ENCODE assay signal across 2 cellular contexts in genomic region chr12:130280226-130280625, GRCh38.
TF ChIP-seq lines count a peak whose summit lies in the region.

No MANE protein-coding gene starts in this region.

TF ChIP-seq in H1, 55 proteins besides CTCF, POLR2A, EP300 and RAD21 (continued from another document):
- TF ChIP-seq CBX8 (IDR thresholded peaks at IDR 0.05; ENCODE audit: borderline replicate concordance, low read depth, low read length) = no peak
- TF ChIP-seq TBP (IDR thresholded peaks at IDR 0.05; ENCODE audit: low read depth, low read length) = no peak
- no peak for TF ChIP-seq SIRT6 (IDR thresholded peaks at IDR 0.05; ENCODE audit: low read length)
- TF ChIP-seq NANOG (IDR thresholded peaks at IDR 0.05; ENCODE audit: insufficient read depth, low read depth, low read length, poor library complexity, severe bottlenecking) = no peak
- TF ChIP-seq SP2 (IDR thresholded peaks at IDR 0.05; ENCODE audit: low read length) = no peak
- no peak for TF ChIP-seq EGR1 (IDR thresholded peaks at IDR 0.05; ENCODE audit: borderline replicate concordance, low read depth, low read length)
- no peak for TF ChIP-seq YY1 (IDR thresholded peaks at IDR 0.05; ENCODE audit: low read depth, low read length)
- TF ChIP-seq POLR2AphosphoS5 (IDR thresholded peaks at IDR 0.05; ENCODE audit: low read depth, low read length) = no peak
- no peak for TF ChIP-seq CTBP2 (IDR thresholded peaks at IDR 0.05; ENCODE audit: borderline replicate concordance, insufficient read depth, insufficient read length, low read length)
- TF ChIP-seq MAX (IDR thresholded peaks at IDR 0.05) = no peak
- TF ChIP-seq GABPA (IDR thresholded peaks at IDR 0.05; ENCODE audit: borderline replicate concordance, insufficient read depth, low read length) = no peak
- TF ChIP-seq RXRA (IDR thresholded peaks at IDR 0.05; ENCODE audit: insufficient read depth, low read depth, low read length) = no peak
- no peak for TF ChIP-seq CREB1 (IDR thresholded peaks at IDR 0.05)
- no peak for TF ChIP-seq KDM1A (IDR thresholded peaks at IDR 0.05; ENCODE audit: borderline replicate concordance, low read length)
- TF ChIP-seq CHD7 (IDR thresholded peaks at IDR 0.05; ENCODE audit: insufficient replicate concordance, low read length) = no peak

TF ChIP-seq in GM12891, 5 proteins besides CTCF, POLR2A, EP300 and RAD21 (continued from another document):
- TF ChIP-seq SPI1 (IDR thresholded peaks at IDR 0.05; ENCODE audit: low read depth, low read length) = no peak
TF ChIP-seq in GM12891: peak in this region for 0.
